In genomic region chr22:41776381-41776780, GRCh38 we compare ENCODE assay signal across 2 cellular contexts.
TF ChIP-seq lines count a peak whose summit lies in the region.

No MANE protein-coding gene starts in this region.

TF ChIP-seq in GM12891, 5 proteins besides CTCF, POLR2A, EP300 and RAD21:
- TF ChIP-seq PAX5 (IDR thresholded peaks at IDR 0.05; ENCODE audit: insufficient read depth, low read length, severe bottlenecking): no peak

TF ChIP-seq in H1, 55 proteins besides CTCF, POLR2A, EP300 and RAD21:
- TF ChIP-seq MAFK (IDR thresholded peaks at IDR 0.05; ENCODE audit: low read depth, low read length): no peak
- TF ChIP-seq KDM1A (IDR thresholded peaks at IDR 0.05; ENCODE audit: borderline replicate concordance, low read length): no peak
- TF ChIP-seq HDAC2 (IDR thresholded peaks at IDR 0.05; ENCODE audit: borderline replicate concordance in 1 of 2, low read depth in 2 of 2, low read length in 2 of 2): no peak
- no peak for TF ChIP-seq POU5F1 (IDR thresholded peaks at IDR 0.05; ENCODE audit: low read depth, low read length)
- no peak for TF ChIP-seq SIX5 (IDR thresholded peaks at IDR 0.05; ENCODE audit: low read depth, low read length)
- no peak for TF ChIP-seq BCL11A (IDR thresholded peaks at IDR 0.05; ENCODE audit: low read depth in 2 of 2, low read length in 2 of 2)
- no peak for TF ChIP-seq NRF1 (IDR thresholded peaks at IDR 0.05; ENCODE audit: low read depth, low read length)
- TF ChIP-seq RNF2 (IDR thresholded peaks at IDR 0.05; ENCODE audit: borderline replicate concordance, low read depth, low read length, missing control alignments, poor library complexity, severe bottlenecking): no peak
- no peak for TF ChIP-seq SP2 (IDR thresholded peaks at IDR 0.05; ENCODE audit: low read length)
- TF ChIP-seq CEBPB (IDR thresholded peaks at IDR 0.05; ENCODE audit: low read depth, low read length): no peak
- TF ChIP-seq POLR2AphosphoS5 (IDR thresholded peaks at IDR 0.05; ENCODE audit: low read depth, low read length): no peak
TF ChIP-seq in H1: peak in this region for 0.
